In the genomic region with DNA sequence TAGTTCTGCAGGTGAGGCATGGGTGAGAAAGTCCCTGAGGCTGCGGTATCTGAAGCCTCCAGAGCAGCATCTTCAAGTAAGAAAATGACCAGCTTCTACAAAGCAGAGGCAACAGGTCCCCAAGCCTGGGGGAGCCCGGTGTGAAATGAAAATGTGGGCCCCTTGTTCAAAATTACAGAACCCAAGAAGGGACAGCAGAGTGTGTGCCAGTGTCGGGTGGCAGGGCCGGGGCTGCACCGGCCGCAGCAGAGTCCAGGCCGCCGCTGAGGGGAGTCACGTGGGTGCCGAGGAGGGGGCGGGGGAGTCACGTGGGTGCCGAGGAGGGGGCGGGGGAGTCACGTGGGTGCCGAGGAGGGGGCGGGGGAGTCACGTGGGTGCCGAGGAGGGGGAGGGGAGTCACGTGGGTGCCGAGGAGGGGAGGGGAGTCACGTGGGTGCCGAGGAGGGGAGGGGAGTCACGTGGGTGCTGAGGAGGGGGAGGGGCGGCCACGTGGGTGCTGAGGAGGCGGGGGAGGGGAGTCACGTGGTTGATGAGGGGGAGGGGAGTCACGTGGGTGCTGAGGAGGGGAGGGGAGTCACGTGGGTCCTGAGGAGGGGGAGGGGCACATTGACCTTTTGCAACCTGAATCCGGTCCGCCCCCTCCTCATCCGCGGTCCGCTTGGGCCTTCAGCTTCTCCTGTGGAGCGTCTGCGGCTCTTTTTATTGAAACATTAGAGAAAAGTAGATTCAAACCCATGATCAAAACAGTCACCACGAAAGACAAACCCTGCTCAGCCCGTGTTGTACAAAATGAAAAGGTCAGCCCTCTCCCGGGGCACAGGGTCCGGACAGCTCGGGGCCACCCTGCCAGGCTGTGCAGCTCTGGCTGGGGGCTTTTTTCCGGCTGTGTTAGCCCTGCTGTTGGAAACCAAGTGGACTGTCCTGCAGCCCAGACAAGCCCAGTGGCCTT, we compare ENCODE assay signal across 7 cellular contexts. TPM values are rescaled to one million over a fixed set of nuclear protein-coding genes. Genes with fewer than 3 reads are reported as not detected.
A peak's percentile ranks its signal among the peaks of the same experiment; 100 is the strongest.
DNase-seq lines count a peak whose midpoint lies in the region; ATAC-seq and TF ChIP-seq lines count a peak whose summit lies in the region.

No MANE protein-coding gene starts in this region.

- H3K36me3 Mint-ChIP-seq in T-cell: no peaks in the 10 kb centered on the region
- H3K36me3 Mint-ChIP-seq in stimulated activated naive B cell treated with anti-CD40 and anti-IgM and Interleukin-4, amounts not matched to agents 10 μg/mL and 1 μg/mL and 100 μg/mL, for 72 hours: no peaks in the 10 kb centered on the region

- H3K4me3 Mint-ChIP-seq in T-cell: peak overlapping the region; percentile 36 to 73 (median 64)
- no peak overlapping the region for H3K4me3 Mint-ChIP-seq in stimulated activated naive B cell treated with anti-CD40 and anti-IgM and Interleukin-4, amounts not matched to agents 10 μg/mL and 1 μg/mL and 100 μg/mL, for 72 hours

- H3K4me1 Mint-ChIP-seq in T-cell: peaks cover 9 to 18% (median 10%) of the 10 kb centered on the region in 3 donors
- no peaks in the 10 kb centered on the region for H3K4me1 Mint-ChIP-seq in stimulated activated naive B cell treated with anti-CD40 and anti-IgM and Interleukin-4, amounts not matched to agents 10 μg/mL and 1 μg/mL and 100 μg/mL, for 72 hours

- no peaks in the 10 kb centered on the region for H3K27me3 Mint-ChIP-seq in T-cell
- H3K27me3 Mint-ChIP-seq in stimulated activated naive B cell treated with anti-CD40 and anti-IgM and Interleukin-4, amounts not matched to agents 10 μg/mL and 1 μg/mL and 100 μg/mL, for 72 hours: peaks cover 0 to 3% of the 10 kb centered on the region in 2 donors

- CTCF ChIA-PET in T-cell (lab: Charles Lee): no interaction called here

- no peaks in the 10 kb centered on the region for H3K9me3 Mint-ChIP-seq in T-cell
- H3K9me3 Mint-ChIP-seq in stimulated activated naive B cell treated with anti-CD40 and anti-IgM and Interleukin-4, amounts not matched to agents 10 μg/mL and 1 μg/mL and 100 μg/mL, for 72 hours: peaks cover 0 to 2% of the 10 kb centered on the region in 2 donors

- ATAC-seq in GM19035 (IDR thresholded peaks at IDR 0.05; ENCODE audit: unreplicated experiment) (peak; percentile 53), T-cell (replicated peaks in 1 of 4) (peak in 2 of 4 experiments; percentile 29 to 52), GM18907 (IDR thresholded peaks at IDR 0.05; ENCODE audit: unreplicated experiment) (no peak), GM21381 (IDR thresholded peaks at IDR 0.05; ENCODE audit: unreplicated experiment) (no peak)
- no peak for ATAC-seq in stimulated activated naive B cell treated with anti-CD40 and anti-IgM and Interleukin-4, amounts not matched to agents 10 μg/mL and 1 μg/mL and 100 μg/mL, for 72 hours (replicated peaks)

- POLR2A ChIA-PET in T-cell (lab: Charles Lee): no interaction called here

- peak; percentile 58 for DNase-seq in NCI-H1436 treated with DMSO at 0.1 percent for 48 hours (lab: John Stamatoyannopoulos, UW)
- DNase-seq in T-cell: peak in 17 of 34 experiments; percentile 10 to 64 (median 27)
- DNase-seq in erythroblast (lab: John Stamatoyannopoulos, UW): peak; percentile 71 to 79
- no peak for DNase-seq in stimulated activated naive B cell treated with anti-CD40 and anti-IgM and Interleukin-4, amounts not matched to agents 10 μg/mL and 1 μg/mL and 100 μg/mL, for 72 hours

- no peak for TF ChIP-seq POLR2A in erythroblast (IDR thresholded peaks at IDR 0.05; ENCODE audit: low read length)

- H3K27ac Mint-ChIP-seq in T-cell: peak overlapping the region in 1 of 2 donors; percentile 59
- peak overlapping the region; percentile 89 for H3K27ac Mint-ChIP-seq in stimulated activated naive B cell treated with anti-CD40 and anti-IgM and Interleukin-4, amounts not matched to agents 10 μg/mL and 1 μg/mL and 100 μg/mL, for 72 hours

RNA-seq across cellular contexts. Expression of a gene that starts 10.4 kb away (rescaled TPM):
- total RNA-seq in T-cell: 1 to 10 TPM in 1 of 5 donors, under 1 TPM in 1, not detected in 3; 0.35 to 1.8 TPM

RNA-seq across cellular contexts. Expression of a gene that starts 30.2 kb away (rescaled TPM):
- 1,000 to 10,000 TPM; 1,490 to 1,765 (median 1,631) TPM for total RNA-seq in T-cell

RNA-seq across cellular contexts. Expression of a gene that starts 47.2 kb away (rescaled TPM):
- total RNA-seq in T-cell: 10 to 100 TPM; 24.1 to 28.4 (median 25.2) TPM

RNA-seq across cellular contexts. Expression of a gene that starts 52.7 kb away (rescaled TPM):
- total RNA-seq in T-cell: not detected

Comparison
In these comparisons a context has a peak if more than half of its experiments do, and no peak if none do; other contexts are left out.
1. H3K4me3 Mint-ChIP-seq: peak in T-cell (3 of 3); none in stimulated activated naive B cell treated with anti-CD40 and anti-IgM and Interleukin-4, amounts not matched to agents 10 μg/mL and 1 μg/mL and 100 μg/mL, for 72 hours (0 of 2).